ENCODE assay signal across 12 cellular contexts in the genomic region with DNA sequence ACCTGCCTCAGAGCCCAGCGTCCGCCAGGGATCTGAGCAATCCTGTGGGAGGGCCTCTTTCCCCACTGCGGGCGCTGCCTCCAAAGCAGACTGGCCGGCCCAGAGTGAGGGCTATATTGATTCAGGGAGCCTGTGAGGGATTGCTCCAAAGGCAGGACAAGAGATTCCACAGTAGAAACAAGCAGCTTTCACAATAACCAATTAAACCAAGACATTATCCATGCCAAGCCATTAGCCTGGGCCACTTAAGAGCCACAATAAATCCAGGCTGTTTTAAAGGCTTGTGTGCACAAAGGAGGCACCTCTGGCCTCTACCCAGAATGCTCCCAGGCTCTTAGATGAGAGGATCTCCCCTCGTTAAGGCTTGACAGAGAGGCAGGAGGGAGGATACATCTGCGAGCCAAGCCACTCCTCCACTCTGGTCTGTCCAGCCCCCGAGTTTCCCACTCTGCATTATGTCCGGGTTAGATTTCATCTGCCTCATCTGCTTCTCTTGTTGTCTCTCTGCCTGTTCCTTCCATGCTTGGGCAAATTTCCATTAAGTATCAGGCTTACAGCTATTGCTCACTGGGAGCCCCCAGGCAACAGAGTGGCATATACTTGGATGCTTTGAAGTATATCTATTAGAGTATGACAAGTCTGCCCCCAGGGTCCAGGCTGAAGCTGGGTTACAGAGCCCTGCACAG.
DNase-seq lines count a peak whose midpoint lies in the region; ATAC-seq and TF ChIP-seq lines count a peak whose summit lies in the region.
"Had no signal": no experiment of that assay in that cellular context is flagged by ENCODE, and none has a peak within 500 bp of the region (broad histone marks: within the 10 kb centered on the region; RNA-seq: fewer than 3 reads in every experiment).

No MANE protein-coding gene starts in this region.

- peak; percentile 36 for DNase-seq in NCI-H345 (lab: John Stamatoyannopoulos, UW)
- DNase-seq in NCI-H345 treated with DMSO at 0.1 percent for 48 hours (lab: John Stamatoyannopoulos, UW; ENCODE audit: unreplicated experiment): no peak
- no peak for DNase-seq in RWPE2 (ENCODE audit: low spot score)
- peak; percentile 27 for DNase-seq in epithelial cell of esophagus (ENCODE audit: low read depth)
- DNase-seq in retina: peak; percentile 75
- no peak for DNase-seq in activated naive CD4-positive, alpha-beta T cell treated with Interleukin-2 at 50 U/mL for 16 hours
- DNase-seq: cortex of kidney, heart left ventricle had no signal

- H3K9me3 ChIP-seq in RWPE2 (ENCODE audit: severe bottlenecking): no peaks in the 10 kb centered on the region
- H3K9me3 ChIP-seq: heart left ventricle had no signal

- no peaks in the 10 kb centered on the region for H3K36me3 ChIP-seq in RWPE2 (ENCODE audit: low read depth)

- no peaks in the 10 kb centered on the region for H3K27me3 ChIP-seq in RWPE2 (ENCODE audit: insufficient read depth, poor library complexity, severe bottlenecking)
- H3K27me3 ChIP-seq: heart left ventricle had no signal

- H3K4me3 ChIP-seq in RWPE2 (ENCODE audit: severe bottlenecking) (no peak overlapping the region), epithelial cell of esophagus (ENCODE audit: low read length) (no peak overlapping the region)
- H3K4me3 ChIP-seq: heart left ventricle, skin epidermis had no signal

- no peaks in the 10 kb centered on the region for H3K4me1 ChIP-seq in RWPE2 (ENCODE audit: insufficient read depth, poor library complexity, severe bottlenecking)

- TF ChIP-seq CTCF in RWPE2 (IDR thresholded peaks at IDR 0.05; ENCODE audit: poor library complexity, severe bottlenecking) (no peak), epithelial cell of esophagus (IDR thresholded peaks at IDR 0.05; ENCODE audit: insufficient read depth, low read depth, low read length, missing control alignments) (no peak)

- H3K27ac ChIP-seq in RWPE2 (ENCODE audit: poor library complexity, severe bottlenecking): no peak overlapping the region
- H3K27ac ChIP-seq: heart left ventricle, skin epidermis had no signal

- ATAC-seq in RWPE2 (ENCODE audit: low read depth): peak; percentile 32; the same call in 1 of the 3 replicates
- ATAC-seq in HG03354 (IDR thresholded peaks at IDR 0.05; ENCODE audit: poor library complexity, severe bottlenecking, unreplicated experiment): no peak
- ATAC-seq in GM19455 (IDR thresholded peaks at IDR 0.05; ENCODE audit: unreplicated experiment): no peak
- ATAC-seq: activated CD4-positive, CD25-positive, alpha-beta regulatory T cell treated with anti-CD3 and anti-CD28 coated beads, Interleukin-2, amount 50 U/mL, for 24 hours; heart left ventricle had no signal

Comparison
In these comparisons a context has a peak if more than half of its experiments do, and no peak if none do; other contexts are left out.
1. DNase-seq: peak in NCI-H345 (single experiment), epithelial cell of esophagus (single experiment) and retina (single experiment); none in NCI-H345 treated with DMSO at 0.1 percent for 48 hours (single experiment), RWPE2 (single experiment) and activated naive CD4-positive, alpha-beta T cell treated with Interleukin-2 at 50 U/mL for 16 hours (single experiment).